In the genomic region with DNA sequence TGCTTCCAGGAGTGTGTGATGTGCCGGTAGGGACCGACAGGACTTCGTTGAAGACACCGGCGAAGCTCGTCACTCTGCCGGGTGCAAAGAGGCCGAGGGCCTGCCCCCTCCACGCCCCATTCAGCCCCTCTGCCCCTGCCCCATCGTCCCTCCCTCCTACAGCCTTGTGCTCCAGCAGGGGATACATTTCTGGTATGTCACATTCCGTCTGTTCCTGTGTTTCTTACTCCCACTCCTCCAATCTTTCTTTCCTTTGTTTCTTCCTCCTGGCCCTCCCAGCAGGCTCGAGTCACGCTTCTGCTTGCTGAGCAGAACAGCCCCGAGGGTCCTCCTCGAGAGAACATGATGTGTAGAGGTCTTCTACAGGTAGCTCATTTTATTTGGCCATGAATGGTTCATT, we compare ENCODE assay signal across 6 cellular contexts. TPM values are rescaled to one million over a fixed set of nuclear protein-coding genes. Genes with fewer than 3 reads are reported as not detected.
"Had no signal": no experiment of that assay in that cellular context is flagged by ENCODE, and none has a peak within 500 bp of the region (broad histone marks: within the 10 kb centered on the region; RNA-seq: fewer than 3 reads in every experiment).

TSS of gene FAM236B (minus strand) at position 101 of the 400 bp plus-strand sequence. CDS start at position 1, 100 bp downstream.

RNA-seq across cellular contexts. Expression of gene FAM236B, which starts in this region (rescaled TPM):
- total RNA-seq: HepG2, HT-29, HT1080, IMR-90, K562 had no signal
- polyA plus RNA-seq: HepG2, IgD-negative memory B cell, IMR-90, K562 had no signal
